9 cellular contexts compared by ENCODE assay signal in genomic region chr17:28925912-28926365, GRCh38. TPM values are rescaled to one million over a fixed set of nuclear protein-coding genes. Genes with fewer than 3 reads are reported as not detected.
DNase-seq lines count a peak whose midpoint lies in the region; ATAC-seq, FAIRE-seq and TF ChIP-seq lines count a peak whose summit lies in the region.
"Had no signal": no experiment of that assay in that cellular context is flagged by ENCODE, and none has a peak within 500 bp of the region (broad histone marks: within the 10 kb centered on the region; RNA-seq: fewer than 3 reads in every experiment).

No MANE protein-coding gene starts in this region.

- TF ChIP-seq CTCF in kidney (IDR thresholded peaks at IDR 0.05; ENCODE audit: borderline replicate concordance, extremely low read depth, insufficient read depth): no peak

- H3K9me3 ChIP-seq in kidney (ENCODE audit: control insufficient read depth in 1 of 2, low read length in 2 of 2): no peaks in the 10 kb centered on the region

- no peak overlapping the region for H3K9ac ChIP-seq in kidney (ENCODE audit: low read length in 2 of 2)

- ATAC-seq in GM18498 (IDR thresholded peaks at IDR 0.05; ENCODE audit: unreplicated experiment): peak; percentile 53
- no peak for ATAC-seq in HG02938 (IDR thresholded peaks at IDR 0.05; ENCODE audit: unreplicated experiment)
- no peak for ATAC-seq in GM21528 (IDR thresholded peaks at IDR 0.05; ENCODE audit: low FRiP score, unreplicated experiment)
- ATAC-seq in GM18519 (IDR thresholded peaks at IDR 0.05; ENCODE audit: low FRiP score, unreplicated experiment): no peak

- H3K9me3 Mint-ChIP-seq in activated T-helper 2 cell treated with anti-CD3 and anti-CD28 coated beads, Interferon-gamma antibody, Interleukin-2, Interleukin-4, amounts not matched to agents 10 μg/mL and 5 μg/mL and 100 μg/mL, durations not matched to agents 14 hours and 24 hours and 36 hours: peaks cover 14% of the 10 kb centered on the region

- peak overlapping the region; percentile 29 to 83 for H3K27ac ChIP-seq in kidney (ENCODE audit: low read depth in 2 of 2, low read length in 2 of 2)
- H3K27ac ChIP-seq: SK-N-MC had no signal

- peaks cover 49% of the 10 kb centered on the region for H3K4me1 Mint-ChIP-seq in activated T-helper 2 cell treated with anti-CD3 and anti-CD28 coated beads, Interferon-gamma antibody, Interleukin-2, Interleukin-4, amounts not matched to agents 10 μg/mL and 5 μg/mL and 100 μg/mL, durations not matched to agents 14 hours and 24 hours and 36 hours (ENCODE audit: low read depth)

- H3K36me3 Mint-ChIP-seq in activated T-helper 2 cell treated with anti-CD3 and anti-CD28 coated beads, Interferon-gamma antibody, Interleukin-2, Interleukin-4, amounts not matched to agents 10 μg/mL and 5 μg/mL and 100 μg/mL, durations not matched to agents 14 hours and 24 hours and 36 hours (ENCODE audit: low read depth): peaks cover 83% of the 10 kb centered on the region

- no peaks in the 10 kb centered on the region for H3K27me3 Mint-ChIP-seq in activated T-helper 2 cell treated with anti-CD3 and anti-CD28 coated beads, Interferon-gamma antibody, Interleukin-2, Interleukin-4, amounts not matched to agents 10 μg/mL and 5 μg/mL and 100 μg/mL, durations not matched to agents 14 hours and 24 hours and 36 hours (ENCODE audit: low read depth)

- no peak for FAIRE-seq in kidney (lab: Jason Lieb, UNC)

- DNase-seq in NOMO-1 (lab: John Stamatoyannopoulos, UW; ENCODE audit: unreplicated experiment in 2 of 2) (peak; percentile 84 to 95), kidney (no peak), NCI-H2227 (lab: John Stamatoyannopoulos, UW; ENCODE audit: unreplicated experiment) (no peak)
- DNase-seq in activated T-helper 2 cell treated with anti-CD3 and anti-CD28 coated beads, Interferon-gamma antibody, Interleukin-2, Interleukin-4, amounts not matched to agents 10 μg/mL and 5 μg/mL and 100 μg/mL, durations not matched to agents 14 hours and 24 hours and 36 hours (ENCODE audit: low spot score): peak; percentile 59

- peaks cover 4 to 8% of the 10 kb centered on the region in 2 donors for H3K4me1 ChIP-seq in kidney (ENCODE audit: control insufficient read depth in 1 of 2, insufficient read depth in 1 of 2, low read depth in 1 of 2, low read length in 2 of 2)

- peaks cover 15 to 16% of the 10 kb centered on the region in 2 donors for H3K36me3 ChIP-seq in kidney (ENCODE audit: control insufficient read depth in 1 of 2, insufficient read depth in 2 of 2, low read length in 2 of 2)

- intact Hi-C loops in activated T-helper 2 cell treated with anti-CD3 and anti-CD28 coated beads, Interferon-gamma antibody, Interleukin-2, Interleukin-4, amounts not matched to agents 10 μg/mL and 5 μg/mL and 100 μg/mL, durations not matched to agents 14 hours and 24 hours and 36 hours (cut with micrococcal nuclease): loop anchor here (1.0 to 5.0 kb wide), 3 partner anchors 20 to 34 kb away; partner anchors contain the start of gene DHRS13
- intact Hi-C loops in kidney (cut with DNase I): no loop called here

- peak overlapping the region; percentile 26 for H3K4me3 Mint-ChIP-seq in activated T-helper 2 cell treated with anti-CD3 and anti-CD28 coated beads, Interferon-gamma antibody, Interleukin-2, Interleukin-4, amounts not matched to agents 10 μg/mL and 5 μg/mL and 100 μg/mL, durations not matched to agents 14 hours and 24 hours and 36 hours (ENCODE audit: low read depth)

- no peak overlapping the region for H3K4me3 ChIP-seq in kidney (ENCODE audit: low read length in 2 of 2)
- H3K4me3 ChIP-seq: SK-N-MC had no signal

- H3K27ac Mint-ChIP-seq in activated T-helper 2 cell treated with anti-CD3 and anti-CD28 coated beads, Interferon-gamma antibody, Interleukin-2, Interleukin-4, amounts not matched to agents 10 μg/mL and 5 μg/mL and 100 μg/mL, durations not matched to agents 14 hours and 24 hours and 36 hours: peak overlapping the region; percentile 73

RNA-seq across cellular contexts. Expression of gene DHRS13, which starts 23.1 kb away (rescaled TPM):
- 30.6 and 32.9 TPM in 2 replicates for total RNA-seq in activated T-helper 2 cell treated with anti-CD3 and anti-CD28 coated beads, Interferon-gamma antibody, Interleukin-2, Interleukin-4, amounts not matched to agents 10 μg/mL and 5 μg/mL and 100 μg/mL, durations not matched to agents 14 hours and 24 hours and 36 hours
- total RNA-seq in kidney: 29.5 TPM
- 21.6 TPM for polyA plus RNA-seq in kidney (ENCODE audit: insufficient read depth, low read depth, low replicate concordance)

RNA-seq across cellular contexts. Expression of gene PHF12, which starts 25.4 kb away (rescaled TPM):
- total RNA-seq in activated T-helper 2 cell treated with anti-CD3 and anti-CD28 coated beads, Interferon-gamma antibody, Interleukin-2, Interleukin-4, amounts not matched to agents 10 μg/mL and 5 μg/mL and 100 μg/mL, durations not matched to agents 14 hours and 24 hours and 36 hours: 59.5 and 62.1 TPM in 2 replicates
- 50.4 TPM for total RNA-seq in kidney
- 8.8 TPM for polyA plus RNA-seq in kidney (ENCODE audit: insufficient read depth, low read depth, low replicate concordance)

RNA-seq across cellular contexts. Expression of gene FLOT2, which starts 28.4 kb away (rescaled TPM):
- total RNA-seq in activated T-helper 2 cell treated with anti-CD3 and anti-CD28 coated beads, Interferon-gamma antibody, Interleukin-2, Interleukin-4, amounts not matched to agents 10 μg/mL and 5 μg/mL and 100 μg/mL, durations not matched to agents 14 hours and 24 hours and 36 hours: 136 and 143 TPM in 2 replicates
- 260 TPM for total RNA-seq in kidney
- 200 TPM for polyA plus RNA-seq in kidney (ENCODE audit: insufficient read depth, low read depth, low replicate concordance)

Comparison
In these comparisons a context has a peak if more than half of its experiments do, and no peak if none do; other contexts are left out.
1. DNase-seq: peak in NOMO-1 (2 of 2) and activated T-helper 2 cell treated with anti-CD3 and anti-CD28 coated beads, Interferon-gamma antibody, Interleukin-2, Interleukin-4, amounts not matched to agents 10 μg/mL and 5 μg/mL and 100 μg/mL, durations not matched to agents 14 hours and 24 hours and 36 hours (single experiment); none in kidney (single experiment) and NCI-H2227 (single experiment).